ENCODE assay signal across 8 cellular contexts in the genomic region with DNA sequence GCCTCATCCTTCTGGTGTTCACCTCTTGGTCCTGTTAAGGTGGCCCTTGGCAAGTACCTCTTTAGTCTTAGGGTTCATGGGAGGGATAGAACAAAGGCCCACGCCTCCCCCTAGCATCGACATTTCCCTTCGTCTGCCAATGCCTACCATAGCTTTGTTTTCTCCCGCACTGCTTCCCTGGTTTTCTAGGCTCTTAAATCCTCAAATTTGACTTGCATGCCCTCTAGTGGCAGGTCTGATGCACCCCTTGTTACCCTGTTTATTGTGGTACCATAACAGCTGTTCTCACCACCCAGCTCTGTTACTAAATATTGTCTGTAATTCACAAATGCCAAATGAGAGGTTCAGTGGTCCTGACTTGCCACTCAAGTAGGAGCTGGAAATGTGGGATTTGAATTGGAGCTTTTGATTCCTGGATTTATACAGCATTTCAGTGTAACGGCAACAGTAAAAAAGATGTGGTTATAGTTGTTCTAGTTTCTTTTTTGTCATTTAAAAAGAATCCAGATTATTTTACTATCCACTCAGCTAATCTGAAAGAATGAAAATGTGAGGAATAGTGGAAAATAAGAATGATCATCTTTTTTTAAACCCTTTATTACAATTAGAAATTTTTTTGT.
DNase-seq lines count a peak whose midpoint lies in the region; ATAC-seq and TF ChIP-seq lines count a peak whose summit lies in the region.

No MANE protein-coding gene starts in this region.

- peak; percentile 48 for ATAC-seq in HG02973 (IDR thresholded peaks at IDR 0.05; ENCODE audit: unreplicated experiment)
- peak; percentile 83 to 93 for ATAC-seq in lower lobe of right lung
- ATAC-seq in stimulated activated effector memory CD8-positive, alpha-beta T cell treated with anti-CD3 and anti-CD28 coated beads, Interleukin-12 subunit alpha, Interleukin-12 subunit beta, amount 100 ng/mL, for 72 hours = peak; percentile 65
- ATAC-seq in HG03439 (IDR thresholded peaks at IDR 0.05; ENCODE audit: unreplicated experiment) = no peak

- H3K4me1 Mint-ChIP-seq in stimulated activated effector memory CD8-positive, alpha-beta T cell treated with anti-CD3 and anti-CD28 coated beads, Interleukin-12 subunit alpha, Interleukin-12 subunit beta, amount 100 ng/mL, for 72 hours = no peaks in the 10 kb centered on the region

- H3K27ac ChIP-seq in dorsolateral prefrontal cortex = peak overlapping the region in 40 of 59 donors; percentile 4 to 75 (median 47)
- H3K27ac ChIP-seq in lower lobe of right lung = no peak overlapping the region

- no peaks in the 10 kb centered on the region for H3K9me3 ChIP-seq in lower lobe of right lung

- peaks cover 0 to 45% (median 3%) of the 10 kb centered on the region in 45 donors for H3K27me3 ChIP-seq in dorsolateral prefrontal cortex
- no peaks in the 10 kb centered on the region for H3K27me3 ChIP-seq in lower lobe of right lung (ENCODE audit: low read depth)

- DNase-seq in DMS53 (lab: John Stamatoyannopoulos, UW) (peak; percentile 89), NCI-H460 (ENCODE audit: extremely low read depth, low read depth) (peak; percentile 68), dorsolateral prefrontal cortex (peak in 7 of 10 donors; percentile 25 to 81 (median 54)), lower lobe of right lung (no peak)
- peak; percentile 6 for DNase-seq in activated CD4-positive, alpha-beta T cell treated with anti-CD3 and anti-CD28 coated beads for 24 hours (ENCODE audit: low read depth in 2 of 2)
- DNase-seq in stimulated activated effector memory CD8-positive, alpha-beta T cell treated with anti-CD3 and anti-CD28 coated beads, Interleukin-12 subunit alpha, Interleukin-12 subunit beta, amount 100 ng/mL, for 72 hours (ENCODE audit: low spot score in 2 of 2) = peak; percentile 4 to 55

- H3K9me3 Mint-ChIP-seq in stimulated activated effector memory CD8-positive, alpha-beta T cell treated with anti-CD3 and anti-CD28 coated beads, Interleukin-12 subunit alpha, Interleukin-12 subunit beta, amount 100 ng/mL, for 72 hours = no peaks in the 10 kb centered on the region

- H3K4me1 ChIP-seq in lower lobe of right lung = no peaks in the 10 kb centered on the region

- TF ChIP-seq CTCF in dorsolateral prefrontal cortex (IDR thresholded peaks at IDR 0.05 in 54 of 56, conservative IDR thresholded peaks at IDR 0.05 in 2 of 56; ENCODE audit: low read depth in 1 of 56, partially characterized antibody in 56 of 56) (peak; percentile 36 to 84 (median 71)), lower lobe of right lung (IDR thresholded peaks at IDR 0.05) (peak; percentile 66)

- H3K4me3 ChIP-seq in dorsolateral prefrontal cortex (no peak overlapping the region), lower lobe of right lung (no peak overlapping the region)

- H3K36me3 ChIP-seq in lower lobe of right lung = peaks cover 4% of the 10 kb centered on the region

- H3K27ac Mint-ChIP-seq in stimulated activated effector memory CD8-positive, alpha-beta T cell treated with anti-CD3 and anti-CD28 coated beads, Interleukin-12 subunit alpha, Interleukin-12 subunit beta, amount 100 ng/mL, for 72 hours = no peak overlapping the region

- H3K36me3 Mint-ChIP-seq in stimulated activated effector memory CD8-positive, alpha-beta T cell treated with anti-CD3 and anti-CD28 coated beads, Interleukin-12 subunit alpha, Interleukin-12 subunit beta, amount 100 ng/mL, for 72 hours = no peaks in the 10 kb centered on the region

- intact Hi-C loops in dorsolateral prefrontal cortex (cut with DNase I) = loop anchor here in 1 of 2 donors (2.0 to 10.0 kb wide), 2 partner anchors 164 to 222 kb away; no protein-coding TSS in a partner anchor
- intact Hi-C loops in lower lobe of right lung (cut with DNase I) = loop anchor here (10.0 kb wide), 1 partner anchor 152 kb away; no protein-coding TSS in a partner anchor

- H3K4me3 Mint-ChIP-seq in stimulated activated effector memory CD8-positive, alpha-beta T cell treated with anti-CD3 and anti-CD28 coated beads, Interleukin-12 subunit alpha, Interleukin-12 subunit beta, amount 100 ng/mL, for 72 hours = no peak overlapping the region
